ENCODE assay signal across 18 cellular contexts in genomic region chr1:67575861-67576260, GRCh38.
DNase-seq lines count a peak whose midpoint lies in the region; FAIRE-seq and TF ChIP-seq lines count a peak whose summit lies in the region.
"Had no signal": no experiment of that assay in that cellular context is flagged by ENCODE, and none has a peak within 500 bp of the region (broad histone marks: within the 10 kb centered on the region; RNA-seq: fewer than 3 reads in every experiment).

No MANE protein-coding gene starts in this region.

- no peaks in the 10 kb centered on the region for H3K27me3 Mint-ChIP-seq in mesothelial cell of epicardium (ENCODE audit: low read depth)
- H3K27me3 Mint-ChIP-seq: activated naive CD8-positive, alpha-beta T cell treated with anti-CD3 and anti-CD28 coated beads for 36 hours had no signal

- TF ChIP-seq CTCF in cardiac fibroblast (IDR thresholded peaks at IDR 0.05; ENCODE audit: low read depth, low read length) (no peak), mesothelial cell of epicardium (IDR thresholded peaks at IDR 0.05; ENCODE audit: unreplicated experiment) (no peak)

- peaks cover 45% of the 10 kb centered on the region for H3K4me1 Mint-ChIP-seq in mesothelial cell of epicardium
- H3K4me1 Mint-ChIP-seq: activated naive CD8-positive, alpha-beta T cell treated with anti-CD3 and anti-CD28 coated beads for 36 hours; memory B cell had no signal

- no peaks in the 10 kb centered on the region for H3K36me3 Mint-ChIP-seq in mesothelial cell of epicardium
- H3K36me3 Mint-ChIP-seq: activated naive CD8-positive, alpha-beta T cell treated with anti-CD3 and anti-CD28 coated beads for 36 hours; memory B cell had no signal

- peak overlapping the region; percentile 60 for H3K27ac Mint-ChIP-seq in mesothelial cell of epicardium
- H3K27ac Mint-ChIP-seq: activated naive CD8-positive, alpha-beta T cell treated with anti-CD3 and anti-CD28 coated beads for 36 hours; H9; memory B cell had no signal

- FAIRE-seq in GM12892 (lab: Jason Lieb, UNC), result no peak

- no peak overlapping the region for H3K4me3 Mint-ChIP-seq in mesothelial cell of epicardium
- H3K4me3 Mint-ChIP-seq: activated naive CD8-positive, alpha-beta T cell treated with anti-CD3 and anti-CD28 coated beads for 36 hours; H9; memory B cell had no signal

- H3K9me3 Mint-ChIP-seq in mesothelial cell of epicardium, result peaks cover 8% of the 10 kb centered on the region
- H3K9me3 Mint-ChIP-seq: activated naive CD8-positive, alpha-beta T cell treated with anti-CD3 and anti-CD28 coated beads for 36 hours; H9; memory B cell had no signal

- no peak overlapping the region for H3K4me3 ChIP-seq in cardiac fibroblast (replicated peaks in 1 of 2; ENCODE audit: low read depth in 2 of 2, low read length in 2 of 2)
- H3K4me3 ChIP-seq: ovary had no signal

- DNase-seq in AG20443 (ENCODE audit: low spot score), result peak; percentile 64
- DNase-seq in M059J (ENCODE audit: low read depth), result peak; percentile 77
- peak; percentile 88 for DNase-seq in cardiac fibroblast (ENCODE audit: low read depth in 2 of 2)
- no peak for DNase-seq in mesothelial cell of epicardium (ENCODE audit: low spot score in 2 of 2, unreplicated experiment in 2 of 2)
- DNase-seq in medulla oblongata (ENCODE audit: extremely low spot score), result no peak
- DNase-seq in KG1 (lab: John Stamatoyannopoulos, UW), result no peak
- no peak for DNase-seq in pons (ENCODE audit: low spot score)
- DNase-seq in GM12892 (ENCODE audit: insufficient read length), result no peak
- DNase-seq: activated naive CD8-positive, alpha-beta T cell treated with anti-CD3 and anti-CD28 coated beads for 36 hours; C1 segment of cervical spinal cord; H9; hippocampal formation; NCI-H1105 treated with DMSO at 0.1 percent for 48 hours; NCI-H510A treated with DMSO at 0.1 percent for 48 hours; ovary; SHP77 treated with DMSO at 0.1 percent for 48 hours; stimulated activated CD4-positive, alpha-beta T cell treated with anti-CD3 and anti-CD28 coated beads, Interleukin-2, amount 100 ng/mL, for 24 hours had no signal

- TF ChIP-seq POLR2A in GM12892 (IDR thresholded peaks at IDR 0.05; ENCODE audit: low read depth, low read length), result no peak

Comparison
In these comparisons a context has a peak if more than half of its experiments do, and no peak if none do; other contexts are left out.
1. DNase-seq: peak in AG20443 (single experiment), M059J (single experiment) and cardiac fibroblast (2 of 2); none in mesothelial cell of epicardium (0 of 2), medulla oblongata (single experiment), KG1 (single experiment), pons (single experiment) and GM12892 (single experiment).